ENCODE assay signal across 8 cellular contexts in the genomic region with DNA sequence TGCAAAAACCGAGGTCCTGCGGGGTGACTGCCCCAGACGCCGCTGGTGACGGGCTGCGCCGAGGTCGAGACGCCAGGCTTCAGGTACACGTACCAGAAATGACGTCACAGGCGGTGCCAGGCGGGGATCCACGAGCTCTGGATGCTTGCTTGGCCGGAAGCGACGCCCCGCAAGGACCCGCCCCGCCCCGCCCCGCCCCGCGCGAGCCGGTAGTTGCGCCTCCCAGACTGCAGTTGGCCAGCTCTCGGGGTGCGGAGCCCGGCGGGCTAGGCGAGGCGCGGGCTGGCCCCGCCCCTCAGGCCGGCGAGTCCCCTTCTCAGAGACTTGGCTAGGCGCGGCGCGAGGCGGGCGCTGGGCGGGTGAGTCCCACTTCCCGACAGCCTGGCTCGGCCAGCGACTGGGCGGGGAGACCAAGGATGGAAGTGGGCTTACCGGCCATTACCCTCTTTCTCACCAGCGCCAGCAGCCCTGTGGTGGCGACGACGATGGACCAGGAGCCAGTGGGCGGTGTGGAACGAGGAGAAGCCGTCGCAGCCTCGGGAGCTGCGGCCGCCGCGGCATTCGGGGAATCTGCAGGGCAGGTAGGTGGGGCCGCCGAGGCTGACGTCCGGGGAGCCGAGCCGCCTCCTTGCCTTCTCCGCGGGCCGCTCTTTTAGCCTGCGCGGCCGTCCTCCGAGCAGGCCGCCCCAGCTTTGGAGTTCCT. TPM values are rescaled to one million over a fixed set of nuclear protein-coding genes. Genes with fewer than 3 reads are reported as not detected.
A peak's percentile ranks its signal among the peaks of the same experiment; 100 is the strongest.
DNase-seq lines count a peak whose midpoint lies in the region; ATAC-seq and TF ChIP-seq lines count a peak whose summit lies in the region.

A gene with protein sequence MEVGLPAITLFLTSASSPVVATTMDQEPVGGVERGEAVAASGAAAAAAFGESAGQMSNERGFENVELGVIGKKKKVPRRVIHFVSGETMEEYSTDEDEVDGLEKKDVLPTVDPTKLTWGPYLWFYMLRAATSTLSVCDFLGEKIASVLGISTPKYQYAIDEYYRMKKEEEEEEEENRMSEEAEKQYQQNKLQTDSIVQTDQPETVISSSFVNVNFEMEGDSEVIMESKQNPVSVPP (plus strand): TSS at position 225 of the 703 bp plus-strand sequence. CDS start 192 bp downstream, at position 417.

- DNase-seq in DMS153 (lab: John Stamatoyannopoulos, UW) (peak; percentile 93), OCI-M2 (lab: John Stamatoyannopoulos, UW; ENCODE audit: unreplicated experiment) (peak; percentile 64), activated T-cell treated with anti-CD3 and anti-CD28 coated beads for 4 hours (peak; percentile 95), epithelial cell of esophagus (ENCODE audit: low read depth) (peak; percentile 99)
- DNase-seq in stimulated activated CD8-positive, alpha-beta memory T cell treated with anti-CD3 and anti-CD28 coated beads, Interleukin-2, amount 100 ng/mL, for 48 hours (ENCODE audit: low read depth in 2 of 2), result peak; percentile 98

- H3K4me3 ChIP-seq in epithelial cell of esophagus (ENCODE audit: low read length) (peak within 1 kb of the TSS; percentile 83), mononuclear cell (ENCODE audit: low read length) (peak within 1 kb of the TSS; percentile 81)

- peak; percentile 5 for TF ChIP-seq CTCF in epithelial cell of esophagus (IDR thresholded peaks at IDR 0.05; ENCODE audit: insufficient read depth, low read depth, low read length, missing control alignments)

- no peaks in the 10 kb centered on the region for H3K27me3 ChIP-seq in mononuclear cell (ENCODE audit: insufficient read depth, low read length)

- no peak for TF ChIP-seq RAD21 in Ishikawa (IDR thresholded peaks at IDR 0.05; ENCODE audit: low read depth)

- peak; percentile 93 for ATAC-seq in GM21619 (IDR thresholded peaks at IDR 0.05; ENCODE audit: unreplicated experiment)

- H3K4me1 ChIP-seq in mononuclear cell (ENCODE audit: insufficient read depth, low read length), result peaks cover 13% of the 10 kb centered on the region

- TF ChIP-seq EP300 in Ishikawa (IDR thresholded peaks at IDR 0.05; ENCODE audit: borderline replicate concordance), result no peak; the same call in 1 of the 2 replicates

- no peaks in the 10 kb centered on the region for H3K9me3 ChIP-seq in mononuclear cell (ENCODE audit: low read depth, low read length)

TF ChIP-seq in Ishikawa, 13 proteins besides CTCF, POLR2A, EP300 and RAD21:
- TF ChIP-seq, protein P1, sequence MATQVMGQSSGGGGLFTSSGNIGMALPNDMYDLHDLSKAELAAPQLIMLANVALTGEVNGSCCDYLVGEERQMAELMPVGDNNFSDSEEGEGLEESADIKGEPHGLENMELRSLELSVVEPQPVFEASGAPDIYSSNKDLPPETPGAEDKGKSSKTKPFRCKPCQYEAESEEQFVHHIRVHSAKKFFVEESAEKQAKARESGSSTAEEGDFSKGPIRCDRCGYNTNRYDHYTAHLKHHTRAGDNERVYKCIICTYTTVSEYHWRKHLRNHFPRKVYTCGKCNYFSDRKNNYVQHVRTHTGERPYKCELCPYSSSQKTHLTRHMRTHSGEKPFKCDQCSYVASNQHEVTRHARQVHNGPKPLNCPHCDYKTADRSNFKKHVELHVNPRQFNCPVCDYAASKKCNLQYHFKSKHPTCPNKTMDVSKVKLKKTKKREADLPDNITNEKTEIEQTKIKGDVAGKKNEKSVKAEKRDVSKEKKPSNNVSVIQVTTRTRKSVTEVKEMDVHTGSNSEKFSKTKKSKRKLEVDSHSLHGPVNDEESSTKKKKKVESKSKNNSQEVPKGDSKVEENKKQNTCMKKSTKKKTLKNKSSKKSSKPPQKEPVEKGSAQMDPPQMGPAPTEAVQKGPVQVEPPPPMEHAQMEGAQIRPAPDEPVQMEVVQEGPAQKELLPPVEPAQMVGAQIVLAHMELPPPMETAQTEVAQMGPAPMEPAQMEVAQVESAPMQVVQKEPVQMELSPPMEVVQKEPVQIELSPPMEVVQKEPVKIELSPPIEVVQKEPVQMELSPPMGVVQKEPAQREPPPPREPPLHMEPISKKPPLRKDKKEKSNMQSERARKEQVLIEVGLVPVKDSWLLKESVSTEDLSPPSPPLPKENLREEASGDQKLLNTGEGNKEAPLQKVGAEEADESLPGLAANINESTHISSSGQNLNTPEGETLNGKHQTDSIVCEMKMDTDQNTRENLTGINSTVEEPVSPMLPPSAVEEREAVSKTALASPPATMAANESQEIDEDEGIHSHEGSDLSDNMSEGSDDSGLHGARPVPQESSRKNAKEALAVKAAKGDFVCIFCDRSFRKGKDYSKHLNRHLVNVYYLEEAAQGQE (IDR thresholded peaks at IDR 0.05; ENCODE audit: low read depth), result no peak
- TF ChIP-seq, protein P2, sequence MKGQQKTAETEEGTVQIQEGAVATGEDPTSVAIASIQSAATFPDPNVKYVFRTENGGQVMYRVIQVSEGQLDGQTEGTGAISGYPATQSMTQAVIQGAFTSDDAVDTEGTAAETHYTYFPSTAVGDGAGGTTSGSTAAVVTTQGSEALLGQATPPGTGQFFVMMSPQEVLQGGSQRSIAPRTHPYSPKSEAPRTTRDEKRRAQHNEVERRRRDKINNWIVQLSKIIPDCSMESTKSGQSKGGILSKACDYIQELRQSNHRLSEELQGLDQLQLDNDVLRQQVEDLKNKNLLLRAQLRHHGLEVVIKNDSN (IDR thresholded peaks at IDR 0.05), result no peak
- TF ChIP-seq TCF12 (IDR thresholded peaks at IDR 0.05; ENCODE audit: low read depth) (peak; percentile 31; the same call in 1 of the 2 replicates), EGR1 (IDR thresholded peaks at IDR 0.05) (no peak), ZBTB7A (IDR thresholded peaks at IDR 0.05; ENCODE audit: low read depth) (no peak), CREB1 (IDR thresholded peaks at IDR 0.05; ENCODE audit: low read depth) (peak; percentile 87), NFIC (IDR thresholded peaks at IDR 0.05) (no peak), CEBPB (IDR thresholded peaks at IDR 0.05) (no peak), TAF1 (IDR thresholded peaks at IDR 0.05; ENCODE audit: low read depth) (peak; percentile 90), YY1 (IDR thresholded peaks at IDR 0.05; ENCODE audit: low read depth) (peak; percentile 60), TEAD4 (IDR thresholded peaks at IDR 0.05) (peak; percentile 42; the same call in 1 of the 2 replicates), FOXM1 (IDR thresholded peaks at IDR 0.05; ENCODE audit: borderline replicate concordance, low read depth) (no peak)
- TF ChIP-seq, protein P3, sequence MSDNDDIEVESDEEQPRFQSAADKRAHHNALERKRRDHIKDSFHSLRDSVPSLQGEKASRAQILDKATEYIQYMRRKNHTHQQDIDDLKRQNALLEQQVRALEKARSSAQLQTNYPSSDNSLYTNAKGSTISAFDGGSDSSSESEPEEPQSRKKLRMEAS (IDR thresholded peaks at IDR 0.05), result peak; percentile 49

RNA-seq across cellular contexts. Expression of the gene that starts here (rescaled TPM):
- 48.7 TPM for total RNA-seq in mononuclear cell

Comparison
In these comparisons a context has a peak if more than half of its experiments do, and no peak if none do; other contexts are left out.
1. Peak in every context shown above with its lines: DNase-seq, ATAC-seq and H3K4me3 ChIP-seq.